Comparison of ENCODE assay signal across 33 cellular contexts in the genomic region with DNA sequence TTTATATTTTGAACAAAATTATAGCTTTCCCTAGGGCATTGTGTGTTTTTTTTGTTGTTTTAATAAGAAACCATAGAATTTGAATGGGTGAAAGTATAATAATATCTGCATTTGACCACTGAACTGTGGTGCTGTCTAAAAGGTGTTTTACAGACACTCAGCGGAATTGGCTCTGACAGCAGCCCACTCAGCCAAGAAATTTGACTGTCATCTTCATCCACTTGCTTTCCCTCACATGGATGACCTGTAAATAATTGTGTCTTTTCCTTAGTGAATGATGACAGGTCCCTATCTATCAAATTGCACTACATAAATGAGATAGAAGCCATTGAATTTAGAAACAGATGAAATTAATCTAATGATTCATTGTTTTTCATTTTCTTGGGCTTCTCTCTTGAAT.
"Had no signal": no experiment of that assay in that cellular context is flagged by ENCODE, and none has a peak within 500 bp of the region (broad histone marks: within the 10 kb centered on the region; RNA-seq: fewer than 3 reads in every experiment).

No MANE protein-coding gene starts in this region.

- H3K4me1 ChIP-seq: body of pancreas, breast epithelium had no signal

- H3K4me3 ChIP-seq: adrenal gland, ascending aorta, body of pancreas, breast epithelium, cardiac muscle cell had no signal

- H3K27me3 ChIP-seq: adrenal gland, ascending aorta, body of pancreas, brain microvascular endothelial cell, breast epithelium, cardiac muscle cell had no signal

- ATAC-seq: activated naive CD4-positive, alpha-beta T cell treated with anti-CD3 and anti-CD28 coated beads, Interleukin-2, amount 50 U/mL, for 72 hours; activated naive CD8-positive, alpha-beta T cell treated with anti-CD3 and anti-CD28 coated beads, Interleukin-2, amount 50 U/mL, for 24 hours; activated T-cell treated with anti-CD3 and anti-CD28 coated beads, Interleukin-2, amount 50 U/mL, for 4 hours; activated T-cell treated with anti-CD3 and anti-CD28 coated beads, Interleukin-2, amount 50 U/mL, for 72 hours; activated T-helper 17 cell treated with anti-CD3 and anti-CD28 coated beads, Interleukin-2, amount 50 U/mL, for 72 hours; body of pancreas had no signal

- DNase-seq: activated effector memory CD4-positive, alpha-beta T cell treated with anti-CD3 and anti-CD28 coated beads, Interleukin-2, amount 50 U/mL, for 16 hours; activated effector memory CD4-positive, alpha-beta T cell treated with Interleukin-2 at 50 U/mL for 16 hours; activated gamma-delta T cell; activated gamma-delta T cell treated with Interleukin-2 at 50 U/mL for 16 hours; activated naive CD4-positive, alpha-beta T cell; activated naive CD4-positive, alpha-beta T cell treated with anti-CD3 and anti-CD28 coated beads for 36 hours; activated naive CD4-positive, alpha-beta T cell treated with anti-CD3 and anti-CD28 coated beads, Interleukin-2, amount 10 ng/mL, durations not matched to agents 7 days and 5 days; activated naive CD4-positive, alpha-beta T cell treated with anti-CD3 and anti-CD28 coated beads, Interleukin-2, amount 50 U/mL, for 16 hours; activated naive CD4-positive, alpha-beta T cell treated with Interleukin-2 at 50 U/mL for 16 hours; activated naive CD8-positive, alpha-beta T cell treated with anti-CD3 and anti-CD28 coated beads for 36 hours; activated naive CD8-positive, alpha-beta T cell treated with anti-CD3 and anti-CD28 coated beads, Interleukin-2, amount 10 ng/mL, durations not matched to agents 7 days and 5 days; activated naive CD8-positive, alpha-beta T cell treated with anti-CD3 and anti-CD28 coated beads, Interleukin-2, amount 50 U/mL, for 24 hours; activated T-cell treated with anti-CD3 and anti-CD28 coated beads for 4 hours; activated T-cell treated with anti-CD3 and anti-CD28 coated beads, Interleukin-2, amount 50 U/mL, for 1 hour; activated T-cell treated with anti-CD3 and anti-CD28 coated beads, Interleukin-2, amount 50 U/mL, for 24 hours; activated T-cell treated with anti-CD3 and anti-CD28 coated beads, Interleukin-2, amount 50 U/mL, for 4 hours; activated T-cell treated with anti-CD3 and anti-CD28 coated beads, Interleukin-2, amount 50 U/mL, for 48 hours; activated T-cell treated with anti-CD3 and anti-CD28 coated beads, Interleukin-2, amount 50 U/mL, for 72 hours; adrenal gland; amniotic stem cell; amygdala; anterior cingulate cortex; aorta; body of pancreas; brain microvascular endothelial cell; caudate nucleus; central memory CD4-positive, alpha-beta T cell; cerebellar nuclear complex had no signal

- H3K36me3 ChIP-seq: adrenal gland, ascending aorta, brain microvascular endothelial cell, breast epithelium, cardiac muscle cell had no signal

- H3K27ac ChIP-seq: adrenal gland, ascending aorta, body of pancreas, brain microvascular endothelial cell, breast epithelium, cardiac muscle cell had no signal

- H3K9me3 ChIP-seq: adrenal gland, ascending aorta, body of pancreas, breast epithelium had no signal
